ENCODE assay signal across 8 cellular contexts in genomic region chr3:141368925-141369794, GRCh38. TPM values are rescaled to one million over a fixed set of nuclear protein-coding genes. Genes with fewer than 3 reads are reported as not detected.
A peak's percentile ranks its signal among the peaks of the same experiment; 100 is the strongest.
DNase-seq lines count a peak whose midpoint lies in the region; ATAC-seq, FAIRE-seq and TF ChIP-seq lines count a peak whose summit lies in the region.

No MANE protein-coding gene starts in this region.

- H3K4me3 ChIP-seq in A549 (peak overlapping the region; percentile 41), MG63 (peak overlapping the region; percentile 19; the same call in 1 of the 2 replicates)

- H3K36me3 Mint-ChIP-seq in nephron (ENCODE audit: low read depth) = peaks cover 8% of the 10 kb centered on the region

- H3K4me1 ChIP-seq in A549 = peaks cover 86% of the 10 kb centered on the region

- H3K27me3 ChIP-seq in MG63 = no peaks in the 10 kb centered on the region

- peak overlapping the region; percentile 99 to 100 for H3K27ac ChIP-seq in A549
- peak overlapping the region; percentile 96 for H3K27ac ChIP-seq in cingulate gyrus (ENCODE audit: low read depth, low read length)

- peaks cover 5% of the 10 kb centered on the region; the same call in 1 of the 2 replicates for H3K36me3 ChIP-seq in MG63

- H3K27me3 Mint-ChIP-seq in nephron (ENCODE audit: low read depth) = no peaks in the 10 kb centered on the region

- no peak for TF ChIP-seq POLR2A in A549 (IDR thresholded peaks at IDR 0.05; ENCODE audit: low read length)

- TF ChIP-seq CTCF in A549 (IDR thresholded peaks at IDR 0.05) = no peak
- no peak for TF ChIP-seq CTCF in nephron (IDR thresholded peaks at IDR 0.05; ENCODE audit: unreplicated experiment in 3 of 3)

- no peak for FAIRE-seq in A549 (lab: Jason Lieb, UNC)

- peak overlapping the region; percentile 96 to 100 (median 99) for H3K27ac Mint-ChIP-seq in nephron

- H3K4me3 Mint-ChIP-seq in nephron = peak overlapping the region; percentile 44 to 75 (median 67)

- H3K4me2 ChIP-seq in A549 = peak overlapping the region; percentile 92

- H3K9me3 Mint-ChIP-seq in nephron = no peaks in the 10 kb centered on the region

- ATAC-seq in A549 (no peak), HG02623 (IDR thresholded peaks at IDR 0.05; ENCODE audit: unreplicated experiment) (no peak), GM21737 (IDR thresholded peaks at IDR 0.05; ENCODE audit: unreplicated experiment) (no peak), GM21717 (IDR thresholded peaks at IDR 0.05; ENCODE audit: unreplicated experiment) (no peak), GM21529 (IDR thresholded peaks at IDR 0.05; ENCODE audit: unreplicated experiment) (no peak)

- CTCF ChIA-PET in A549 (lab: Yijun Ruan, JAX) = interaction anchor here (0.7 to 2.6 kb wide), 10 partner anchors 16 to 86 kb away, joined by 3 to 11 read pairs (median 4); no protein-coding TSS in a partner anchor

- peaks cover 59% of the 10 kb centered on the region for H3K4me1 Mint-ChIP-seq in nephron

- 64% methylated on average over 15 of the region's 15 CpGs for WGBS in A549 (ENCODE audit: missing lambda C conversion rate)

- peak in 1 of 2 experiments; percentile 23 for DNase-seq in A549 (ENCODE audit: low read depth in 1 of 2, low spot score in 1 of 2)
- DNase-seq in MG63 = no peak

- TF ChIP-seq EP300 in A549 (IDR thresholded peaks at IDR 0.05) = no peak

- H3K9me3 ChIP-seq in A549 (peaks cover 3% of the 10 kb centered on the region; the same call in 1 of the 3 replicates), MG63 (no peaks in the 10 kb centered on the region)

- no peak for TF ChIP-seq RAD21 in A549 (conservative IDR thresholded peaks at IDR 0.05 in 1 of 2, IDR thresholded peaks at IDR 0.05 in 1 of 2)

- POLR2A ChIA-PET in A549 (lab: Yijun Ruan, JAX) = interaction anchor here (0.8 to 3.2 kb wide), 5 partner anchors 38 to 118 kb away, joined by 3 to 16 read pairs (median 4); partner anchors contain the start of gene RASA2

TF ChIP-seq in A549, 52 proteins besides CTCF, POLR2A, EP300 and RAD21:
- no peak for TF ChIP-seq PBX3 (IDR thresholded peaks at IDR 0.05)
- TF ChIP-seq ATOH8 (CRISPR knock-in tag; IDR thresholded peaks at IDR 0.05; ENCODE audit: low read depth) = no peak
- peak; percentile 55 for TF ChIP-seq MAFK (IDR thresholded peaks at IDR 0.05; ENCODE audit: partially characterized antibody)
- no peak for TF ChIP-seq PHF8 (IDR thresholded peaks at IDR 0.05; ENCODE audit: borderline replicate concordance, low read depth)
- TF ChIP-seq HMGXB4 (CRISPR knock-in tag; IDR thresholded peaks at IDR 0.05; ENCODE audit: borderline replicate concordance) = no peak
- no peak for TF ChIP-seq NFE2L2 (conservative IDR thresholded peaks at IDR 0.05; ENCODE audit: low read length)
- TF ChIP-seq E2F6 (IDR thresholded peaks at IDR 0.05; ENCODE audit: borderline replicate concordance, low read depth) = no peak
- no peak for TF ChIP-seq USF2 (IDR thresholded peaks at IDR 0.05)
- no peak for TF ChIP-seq NR3C1 (IDR thresholded peaks at IDR 0.05)
- no peak for TF ChIP-seq KDM1A (IDR thresholded peaks at IDR 0.05; ENCODE audit: low read depth)
- 0 out of 2 replicates have a peak, but pooled peaks have one; percentile 56 for TF ChIP-seq FOSB (CRISPR knock-in tag; IDR thresholded peaks at IDR 0.05)
- no peak for TF ChIP-seq ESRRA (IDR thresholded peaks at IDR 0.05; ENCODE audit: borderline replicate concordance, low read length)
- 0 out of 2 replicates have a peak, but pooled peaks have one; percentile 46 for TF ChIP-seq HOXA7 (CRISPR knock-in tag; IDR thresholded peaks at IDR 0.05)
- TF ChIP-seq CEBPB (IDR thresholded peaks at IDR 0.05) = no peak
- no peak for TF ChIP-seq HOXB5 (CRISPR knock-in tag; IDR thresholded peaks at IDR 0.05)
- no peak for TF ChIP-seq TFCP2L1 (CRISPR knock-in tag; IDR thresholded peaks at IDR 0.05)

RNA-seq across cellular contexts. Expression of gene ZBTB38, which starts 0.9 kb away (rescaled TPM):
- 110 and 141 TPM in 2 replicates for polyA plus RNA-seq in A549 (2011; rRNA removed)
- 17.2 and 20.9 TPM in 2 replicates for polyA plus RNA-seq in A549 (2012; cell fraction: cytosol; rRNA removed)
- 16.5 and 23.0 TPM in 2 replicates for polyA plus RNA-seq in A549 (2012; cell fraction: nucleus; rRNA removed)
- polyA plus RNA-seq in A549 (2017; fragmentation: RNase III; extraction: RNeasy Plus Mini Kit Qiagen cat#74134 plus additional on column Dnase treatment) = 70.5 to 80.7 TPM (median 72.0 TPM) in 3 replicates
- 205 and 220 TPM in 2 replicates for polyA minus RNA-seq in A549 (2011; rRNA and poly(A)+ RNA removed)
- 15.8 and 29.9 TPM in 2 replicates for total RNA-seq in MG63 (2014; rRNA removed; shearing (Covaris generic); ENCODE audit: low replicate concordance)
